In the genomic region with DNA sequence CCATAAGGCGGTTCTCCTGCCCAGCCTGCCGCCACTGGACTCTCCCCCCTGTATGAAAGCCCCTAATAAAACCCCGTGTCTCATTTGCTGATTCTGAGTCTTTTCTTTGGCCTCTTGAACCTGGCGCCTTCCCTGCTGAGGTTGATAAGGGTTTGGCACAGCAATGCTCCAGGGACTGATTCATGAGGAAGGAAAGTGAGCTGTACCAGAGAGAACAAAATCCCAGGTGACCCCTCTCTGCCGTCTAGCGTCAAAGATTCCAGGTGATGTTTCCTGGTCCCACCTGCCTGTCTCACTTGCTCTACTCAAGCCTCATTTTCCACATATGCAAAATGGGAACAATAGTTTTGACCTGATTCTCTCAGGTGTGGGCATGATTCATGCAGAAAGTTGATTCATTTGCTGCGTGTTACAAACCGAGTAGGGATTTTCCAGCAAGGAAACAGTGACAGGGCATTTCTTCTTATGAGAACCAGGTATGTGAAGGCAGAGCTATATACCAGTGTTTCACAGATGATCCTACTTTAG, we compare ENCODE assay signal across 19 cellular contexts.
A peak's percentile ranks its signal among the peaks of the same experiment; 100 is the strongest.
DNase-seq lines count a peak whose midpoint lies in the region; ATAC-seq, FAIRE-seq and TF ChIP-seq lines count a peak whose summit lies in the region.
"Had no signal": no experiment of that assay in that cellular context is flagged by ENCODE, and none has a peak within 500 bp of the region (broad histone marks: within the 10 kb centered on the region; RNA-seq: fewer than 3 reads in every experiment).

No MANE protein-coding gene starts in this region.

- DNase-seq in A549 (ENCODE audit: low read depth in 1 of 2, low spot score in 1 of 2) (no peak), HT-29 (ENCODE audit: low spot score) (peak; percentile 73), bronchial epithelial cell (ENCODE audit: low read depth) (peak; percentile 100), lung (ENCODE audit: low spot score) (no peak), cerebellar nuclear complex (lab: John Stamatoyannopoulos, UW) (no peak), SIG-M5 treated with dmso at 0.1 percent for 504 hours (lab: John Stamatoyannopoulos, UW; ENCODE audit: unreplicated experiment) (no peak)
- DNase-seq: activated CD4-positive, alpha-beta T cell treated with anti-CD3 and anti-CD28 coated beads for 48 hours; activated naive CD4-positive, alpha-beta T cell treated with anti-CD3 and anti-CD28 coated beads, Interleukin-2, amount 50 U/mL, for 16 hours; CD4-positive, alpha-beta T cell; Kasumi-1; NCI-H1417 treated with DMSO at 0.1 percent for 48 hours; NCI-H2227 treated with DMSO at 0.1 percent for 48 hours; psoas muscle; SIG-M5; stimulated activated CD4-positive, alpha-beta T cell treated with anti-CD3 and anti-CD28 coated beads, Interleukin-15, amount 100 ng/mL, for 24 hours; T1000 had no signal

- FAIRE-seq in A549 (lab: Jason Lieb, UNC) (no peak), bronchial epithelial cell (lab: Jason Lieb, UNC) (peak; percentile 98)
- FAIRE-seq: H54 had no signal

- peak overlapping the region in 1 of 2 experiments; percentile 6; a peak in 3 of 6 replicates for H3K27ac ChIP-seq in A549
- H3K27ac ChIP-seq in lung (ENCODE audit: low read depth in 1 of 2, low read length in 1 of 2), result no peak overlapping the region
- H3K27ac ChIP-seq: psoas muscle had no signal

- H3K27me3 ChIP-seq in bronchial epithelial cell (ENCODE audit: control insufficient read depth, insufficient read depth, low read length) (no peaks in the 10 kb centered on the region), lung (ENCODE audit: control insufficient read depth, insufficient read depth) (no peaks in the 10 kb centered on the region)

- H3K9me3 ChIP-seq in A549 (no peaks in the 10 kb centered on the region; the same call in 2 of the 3 replicates), lung (ENCODE audit: control insufficient read depth in 2 of 2, insufficient read depth in 1 of 2, low read length in 1 of 2) (peaks cover 0 to 11% of the 10 kb centered on the region in 2 donors)
- H3K9me3 ChIP-seq: psoas muscle had no signal

- H3K4me3 ChIP-seq in A549, result no peak overlapping the region
- H3K4me3 ChIP-seq in bronchial epithelial cell (ENCODE audit: low read depth, low read length), result no peak overlapping the region
- no peak overlapping the region for H3K4me3 ChIP-seq in lung
- H3K4me3 ChIP-seq: psoas muscle had no signal

- peak overlapping the region; percentile 19; the same call in 1 of the 3 replicates for H3K4me2 ChIP-seq in A549

- CTCF ChIA-PET in A549 (lab: Yijun Ruan, JAX), result no interaction called here

- TF ChIP-seq POLR2A in A549 (IDR thresholded peaks at IDR 0.05; ENCODE audit: low read length), result no peak

- no peak for TF ChIP-seq CTCF in A549 (IDR thresholded peaks at IDR 0.05)
- TF ChIP-seq CTCF in bronchial epithelial cell (IDR thresholded peaks at IDR 0.05; ENCODE audit: insufficient read depth, low read length, severe bottlenecking), result no peak
- TF ChIP-seq CTCF in lung (IDR thresholded peaks at IDR 0.05; ENCODE audit: control extremely low read depth, extremely low read depth), result no peak

- 68% methylated on average over 7 of the region's 8 CpGs for WGBS in A549 (ENCODE audit: missing lambda C conversion rate)
- 80 to 93% methylated on average over 8 of the region's 8 CpGs for WGBS in lung, 2 donors

- ATAC-seq in A549 (no peak), lung (ENCODE audit: insufficient read depth, low FRiP score) (peak; percentile 41), GM18502 (IDR thresholded peaks at IDR 0.05; ENCODE audit: poor library complexity, unreplicated experiment) (no peak), GM18517 (IDR thresholded peaks at IDR 0.05; ENCODE audit: unreplicated experiment) (no peak)
- ATAC-seq: psoas muscle had no signal

- peaks cover 19% of the 10 kb centered on the region for H3K4me1 ChIP-seq in A549
- H3K4me1 ChIP-seq in lung (ENCODE audit: control insufficient read depth in 2 of 2, insufficient read depth in 2 of 2, low read length in 2 of 2), result peaks cover 0 to 1% of the 10 kb centered on the region in 2 donors
- H3K4me1 ChIP-seq: psoas muscle had no signal

- POLR2A ChIA-PET in A549 (lab: Yijun Ruan, JAX), result no interaction called here

- H3K36me3 ChIP-seq in bronchial epithelial cell (ENCODE audit: control insufficient read depth, insufficient read depth, low read length) (no peaks in the 10 kb centered on the region), lung (ENCODE audit: control insufficient read depth in 2 of 2, insufficient read depth in 2 of 2, low read length in 2 of 2) (no peaks in the 10 kb centered on the region)

- no peak for TF ChIP-seq RAD21 in A549 (conservative IDR thresholded peaks at IDR 0.05 in 1 of 2, IDR thresholded peaks at IDR 0.05 in 1 of 2)

- TF ChIP-seq EP300 in A549 (IDR thresholded peaks at IDR 0.05), result no peak

TF ChIP-seq in A549, 52 proteins besides CTCF, POLR2A, EP300 and RAD21:
- TF ChIP-seq, protein P1, sequence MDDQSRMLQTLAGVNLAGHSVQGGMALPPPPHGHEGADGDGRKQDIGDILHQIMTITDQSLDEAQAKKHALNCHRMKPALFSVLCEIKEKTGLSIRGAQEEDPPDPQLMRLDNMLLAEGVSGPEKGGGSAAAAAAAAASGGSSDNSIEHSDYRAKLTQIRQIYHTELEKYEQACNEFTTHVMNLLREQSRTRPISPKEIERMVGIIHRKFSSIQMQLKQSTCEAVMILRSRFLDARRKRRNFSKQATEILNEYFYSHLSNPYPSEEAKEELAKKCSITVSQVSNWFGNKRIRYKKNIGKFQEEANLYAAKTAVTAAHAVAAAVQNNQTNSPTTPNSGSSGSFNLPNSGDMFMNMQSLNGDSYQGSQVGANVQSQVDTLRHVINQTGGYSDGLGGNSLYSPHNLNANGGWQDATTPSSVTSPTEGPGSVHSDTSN (IDR thresholded peaks at IDR 0.05), result no peak
- peak; percentile 55 for TF ChIP-seq MAFK (IDR thresholded peaks at IDR 0.05; ENCODE audit: partially characterized antibody)

Comparison
In these comparisons a context has a peak if more than half of its experiments do, and no peak if none do; other contexts are left out.
1. DNase-seq: peak in HT-29 (single experiment) and bronchial epithelial cell (single experiment); none in A549 (0 of 2), lung (single experiment), cerebellar nuclear complex (0 of 2) and SIG-M5 treated with dmso at 0.1 percent for 504 hours (single experiment).